In the genomic region with DNA sequence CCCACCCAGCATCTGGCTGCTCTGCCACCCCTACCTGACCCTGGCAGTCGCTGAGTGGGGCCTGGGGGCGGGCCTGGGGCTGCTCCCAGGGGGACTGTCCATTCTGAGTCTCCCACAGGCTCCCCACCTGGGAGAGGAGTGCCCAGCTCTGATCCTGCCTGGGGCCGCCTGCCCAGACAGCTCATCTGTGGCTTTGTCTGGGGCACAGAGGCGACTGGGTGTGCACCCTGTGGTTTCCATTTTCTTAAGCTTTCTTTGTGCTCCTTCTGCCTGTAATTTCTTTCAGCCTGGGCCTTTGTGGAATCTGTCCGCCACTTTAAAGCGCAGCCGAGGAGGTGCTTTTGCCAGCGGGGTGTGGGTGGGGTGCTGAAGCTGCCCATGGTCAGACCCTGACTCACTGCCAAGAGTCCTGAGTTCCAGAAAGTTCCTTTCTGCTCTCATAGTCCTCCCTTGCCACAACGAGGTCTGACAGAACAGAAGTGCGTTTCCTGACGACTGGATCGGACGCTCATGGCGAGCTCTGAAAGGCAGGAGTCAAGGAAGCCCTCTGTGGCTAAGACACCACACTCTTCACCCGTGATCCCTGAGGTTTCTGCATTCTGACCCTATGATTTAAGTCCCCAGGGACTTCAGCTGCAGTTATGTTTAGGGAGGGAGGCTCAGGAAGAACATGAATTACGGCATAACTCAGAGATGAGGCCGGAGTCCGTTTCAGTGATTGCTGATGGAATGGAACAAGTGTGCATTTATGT, we compare ENCODE assay signal across 8 cellular contexts.
DNase-seq lines count a peak whose midpoint lies in the region; ATAC-seq and TF ChIP-seq lines count a peak whose summit lies in the region.

No MANE protein-coding gene starts in this region.

- no peak for TF ChIP-seq EP300 in stomach (IDR thresholded peaks at IDR 0.05)

- DNase-seq in HT-29 (ENCODE audit: low spot score), result peak; percentile 25
- peak; percentile 64 for DNase-seq in amniotic stem cell (lab: John Stamatoyannopoulos, UW)
- DNase-seq in immature natural killer cell, result peak; percentile 13 to 17 (median 16)
- DNase-seq in stomach, result no peak
- no peak for DNase-seq in NCI-H2196 treated with DMSO at 0.1 percent for 48 hours (lab: John Stamatoyannopoulos, UW; ENCODE audit: unreplicated experiment)
- no peak for DNase-seq in RPMI8226

- intact Hi-C loops in stomach (cut with DNase I; ENCODE audit: low total_unique reads), result no loop called here

- ATAC-seq in GM21360 (IDR thresholded peaks at IDR 0.05; ENCODE audit: unreplicated experiment), result no peak
- no peak for ATAC-seq in HG02623 (IDR thresholded peaks at IDR 0.05; ENCODE audit: unreplicated experiment)

- peak overlapping the region; percentile 57 to 91 (median 79) for H3K27ac ChIP-seq in stomach

- H3K4me1 ChIP-seq in stomach, result peaks cover 61 to 97% (median 78%) of the 10 kb centered on the region in 4 donors

- no peaks in the 10 kb centered on the region for H3K27me3 ChIP-seq in stomach

- H3K4me3 ChIP-seq in stomach, result no peak overlapping the region

- peaks cover 0 to 15% (median 3%) of the 10 kb centered on the region in 4 donors for H3K36me3 ChIP-seq in stomach

- peaks cover 0 to 3% (median 2%) of the 10 kb centered on the region in 3 donors for H3K27me3 Mint-ChIP-seq in immature natural killer cell (ENCODE audit: low read depth in 3 of 3)

- 37 to 50% (median 42%) methylated on average over 15 to 18 of the region's 18 CpGs for WGBS in stomach, 5 donors

- peak overlapping the region in 5 of 6 donors; percentile 12 to 69 (median 21) for H3K27ac Mint-ChIP-seq in immature natural killer cell

- no peak for TF ChIP-seq CTCF in stomach (IDR thresholded peaks at IDR 0.05)

- no peaks in the 10 kb centered on the region for H3K9me3 ChIP-seq in stomach

- peaks cover 0 to 8% (median 7%) of the 10 kb centered on the region in 3 donors for H3K36me3 Mint-ChIP-seq in immature natural killer cell

- no peaks in the 10 kb centered on the region for H3K9me3 Mint-ChIP-seq in immature natural killer cell

- TF ChIP-seq POLR2A in stomach (IDR thresholded peaks at IDR 0.05), result no peak

- peaks cover 26 to 32% of the 10 kb centered on the region in 2 donors for H3K4me1 Mint-ChIP-seq in immature natural killer cell

- H3K4me3 Mint-ChIP-seq in immature natural killer cell, result peak overlapping the region; percentile 57 to 72 (median 67)

Comparison
In these comparisons a context has a peak if more than half of its experiments do, and no peak if none do; other contexts are left out.
1. DNase-seq: peak in HT-29 (single experiment), amniotic stem cell (single experiment) and immature natural killer cell (3 of 3); none in stomach (single experiment), NCI-H2196 treated with DMSO at 0.1 percent for 48 hours (single experiment) and RPMI8226 (single experiment).